Comparison of ENCODE assay signal across 8 cellular contexts in the genomic region with DNA sequence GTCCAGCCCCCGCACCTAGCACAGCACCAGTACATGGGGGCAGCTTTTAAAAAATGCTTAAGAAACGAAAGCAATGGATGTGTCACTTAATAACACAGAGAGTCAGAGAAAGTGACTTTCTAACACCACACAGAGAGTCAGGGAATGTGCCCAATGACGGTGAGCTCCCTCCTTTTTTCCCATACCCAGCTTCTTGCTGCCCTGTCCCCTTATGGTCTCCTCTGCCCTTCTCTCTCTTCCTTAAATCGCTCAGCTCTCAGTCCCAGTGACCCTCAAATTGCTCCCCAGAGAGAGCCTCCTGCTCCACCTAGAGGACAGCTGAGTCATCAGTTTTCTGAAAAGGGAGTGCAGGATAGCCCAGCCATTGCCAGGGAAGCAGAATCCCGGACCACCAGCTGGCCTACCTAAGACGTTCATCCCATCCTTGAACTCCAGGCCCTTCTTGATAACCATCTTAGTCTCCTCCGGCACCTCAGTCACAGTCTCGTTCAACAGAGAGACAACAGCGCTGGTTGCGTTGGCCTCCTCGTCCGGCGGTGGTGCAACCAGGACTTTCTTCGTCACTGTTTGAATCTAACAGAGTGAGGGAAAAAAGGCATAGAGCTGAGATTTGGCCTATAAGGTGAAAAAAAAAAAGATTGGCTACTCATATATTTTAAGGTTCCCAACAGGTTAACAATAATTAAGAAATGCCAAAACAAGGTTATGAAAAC.
A peak's percentile ranks its signal among the peaks of the same experiment; 100 is the strongest.
DNase-seq lines count a peak whose midpoint lies in the region; TF ChIP-seq lines count a peak whose summit lies in the region.

No MANE protein-coding gene starts in this region.

- H3K27ac Mint-ChIP-seq in T-helper 1 cell treated with Interleukin-12 subunit alpha and Interleukin-12 subunit beta and Interleukin-4 antibody, amounts not matched to agents 30 μg/mL and 1 μg/mL, for 36 hours = peak overlapping the region; percentile 46
- no peak overlapping the region for H3K27ac Mint-ChIP-seq in mesothelial cell of epicardium

- DNase-seq in stimulated activated CD4-positive, alpha-beta T cell treated with anti-CD3 and anti-CD28 coated beads, Interleukin-15, amount 100 ng/mL, for 24 hours = peak; percentile 15
- DNase-seq in stimulated activated CD4-positive, alpha-beta T cell treated with anti-CD3 and anti-CD28 coated beads, Interleukin-2, amount 100 ng/mL, for 48 hours = no peak
- DNase-seq in HPDE6-E6E7 (ENCODE audit: extremely low spot score) (peak; percentile 54), mesothelial cell of epicardium (ENCODE audit: low spot score in 2 of 2, unreplicated experiment in 2 of 2) (no peak), putamen (ENCODE audit: low spot score) (no peak), GF-D8 (lab: John Stamatoyannopoulos, UW) (no peak)
- peak; percentile 29 for DNase-seq in central memory CD4-positive, alpha-beta T cell

- H3K27me3 Mint-ChIP-seq in T-helper 1 cell treated with Interleukin-12 subunit alpha and Interleukin-12 subunit beta and Interleukin-4 antibody, amounts not matched to agents 30 μg/mL and 1 μg/mL, for 36 hours (ENCODE audit: low read depth) = peaks cover 4% of the 10 kb centered on the region
- peaks cover 8% of the 10 kb centered on the region for H3K27me3 Mint-ChIP-seq in mesothelial cell of epicardium (ENCODE audit: low read depth)

- no peak overlapping the region for H3K4me3 Mint-ChIP-seq in T-helper 1 cell treated with Interleukin-12 subunit alpha and Interleukin-12 subunit beta and Interleukin-4 antibody, amounts not matched to agents 30 μg/mL and 1 μg/mL, for 36 hours
- H3K4me3 Mint-ChIP-seq in mesothelial cell of epicardium = no peak overlapping the region

- peaks cover 6% of the 10 kb centered on the region for H3K36me3 Mint-ChIP-seq in T-helper 1 cell treated with Interleukin-12 subunit alpha and Interleukin-12 subunit beta and Interleukin-4 antibody, amounts not matched to agents 30 μg/mL and 1 μg/mL, for 36 hours (ENCODE audit: low read depth)
- H3K36me3 Mint-ChIP-seq in mesothelial cell of epicardium = no peaks in the 10 kb centered on the region

- H3K9me3 Mint-ChIP-seq in T-helper 1 cell treated with Interleukin-12 subunit alpha and Interleukin-12 subunit beta and Interleukin-4 antibody, amounts not matched to agents 30 μg/mL and 1 μg/mL, for 36 hours = peaks cover 3% of the 10 kb centered on the region
- no peaks in the 10 kb centered on the region for H3K9me3 Mint-ChIP-seq in mesothelial cell of epicardium

- H3K4me1 Mint-ChIP-seq in T-helper 1 cell treated with Interleukin-12 subunit alpha and Interleukin-12 subunit beta and Interleukin-4 antibody, amounts not matched to agents 30 μg/mL and 1 μg/mL, for 36 hours (ENCODE audit: low read depth) = peaks cover 19% of the 10 kb centered on the region
- H3K4me1 Mint-ChIP-seq in mesothelial cell of epicardium = peaks cover 5% of the 10 kb centered on the region

- TF ChIP-seq CTCF in mesothelial cell of epicardium (IDR thresholded peaks at IDR 0.05; ENCODE audit: unreplicated experiment) = peak; percentile 20

Comparison
In these comparisons a context has a peak if more than half of its experiments do, and no peak if none do; other contexts are left out.
1. DNase-seq: peak in stimulated activated CD4-positive, alpha-beta T cell treated with anti-CD3 and anti-CD28 coated beads, Interleukin-15, amount 100 ng/mL, for 24 hours (single experiment), HPDE6-E6E7 (single experiment) and central memory CD4-positive, alpha-beta T cell (single experiment); none in stimulated activated CD4-positive, alpha-beta T cell treated with anti-CD3 and anti-CD28 coated beads, Interleukin-2, amount 100 ng/mL, for 48 hours (0 of 2), mesothelial cell of epicardium (0 of 2), putamen (single experiment) and GF-D8 (single experiment).